22 cellular contexts compared by ENCODE assay signal in genomic region chr14:71212683-71213107, GRCh38.
A peak's percentile ranks its signal among the peaks of the same experiment; 100 is the strongest.
DNase-seq lines count a peak whose midpoint lies in the region; ATAC-seq, FAIRE-seq and TF ChIP-seq lines count a peak whose summit lies in the region.
"Had no signal": no experiment of that assay in that cellular context is flagged by ENCODE, and none has a peak within 500 bp of the region (broad histone marks: within the 10 kb centered on the region; RNA-seq: fewer than 3 reads in every experiment).

No MANE protein-coding gene starts in this region.

- peaks cover 16% of the 10 kb centered on the region for H3K4me1 Mint-ChIP-seq in stimulated activated naive CD8-positive, alpha-beta T cell treated with anti-CD3 and anti-CD28 coated beads, Interleukin-15, amount 100 ng/mL, for 72 hours
- peaks cover 14% of the 10 kb centered on the region for H3K4me1 Mint-ChIP-seq in nephron
- H3K4me1 Mint-ChIP-seq: CD4-positive, alpha-beta memory T cell; central memory CD8-positive, alpha-beta T cell had no signal

- peaks cover 9 to 15% of the 10 kb centered on the region in 2 donors for H3K9me3 Mint-ChIP-seq in stimulated activated naive CD8-positive, alpha-beta T cell treated with anti-CD3 and anti-CD28 coated beads, Interleukin-15, amount 100 ng/mL, for 72 hours
- peaks cover 10% of the 10 kb centered on the region for H3K9me3 Mint-ChIP-seq in nephron
- H3K9me3 Mint-ChIP-seq: central memory CD8-positive, alpha-beta T cell; effector memory CD8-positive, alpha-beta T cell; immature natural killer cell had no signal

- no peak for ATAC-seq in stimulated activated naive CD8-positive, alpha-beta T cell treated with anti-CD3 and anti-CD28 coated beads, Interleukin-15, amount 100 ng/mL, for 72 hours
- no peak for ATAC-seq in stimulated activated naive CD8-positive, alpha-beta T cell treated with anti-CD3 and anti-CD28 coated beads, Interleukin-15, Interleukin-2, amounts not matched to agents 100 U/mL and 50 U/mL, for 24 hours
- ATAC-seq in psoas muscle, result no peak
- ATAC-seq: activated CD4-positive, CD25-positive, alpha-beta regulatory T cell treated with anti-CD3 and anti-CD28 coated beads, Interleukin-2, amount 50 U/mL, for 24 hours; effector memory CD8-positive, alpha-beta T cell; heart left ventricle had no signal

- no peaks in the 10 kb centered on the region for H3K27me3 Mint-ChIP-seq in stimulated activated naive CD8-positive, alpha-beta T cell treated with anti-CD3 and anti-CD28 coated beads, Interleukin-15, amount 100 ng/mL, for 72 hours
- peaks cover 5% of the 10 kb centered on the region for H3K27me3 Mint-ChIP-seq in nephron (ENCODE audit: low read depth)
- H3K27me3 Mint-ChIP-seq: central memory CD8-positive, alpha-beta T cell had no signal

- 37% methylated on average over 10 of the region's 10 CpGs for WGBS in suprapubic skin
- WGBS in psoas muscle, 3 donors, result 50 to 56% (median 52%) methylated on average over 10 of the region's 10 CpGs

- no peak overlapping the region for H3K4me3 ChIP-seq in choroid plexus epithelial cell (ENCODE audit: low read depth, low read length)
- H3K4me3 ChIP-seq in suprapubic skin, result no peak overlapping the region
- H3K4me3 ChIP-seq in psoas muscle, result no peak overlapping the region
- H3K4me3 ChIP-seq: heart left ventricle, SK-N-MC, skin epidermis had no signal

- no peak for DNase-seq in stimulated activated naive CD8-positive, alpha-beta T cell treated with anti-CD3 and anti-CD28 coated beads, Interleukin-15, amount 100 ng/mL, for 72 hours
- DNase-seq in stimulated activated naive CD8-positive, alpha-beta T cell treated with anti-CD3 and anti-CD28 coated beads, Interleukin-15, Interleukin-2, amounts not matched to agents 100 U/mL and 50 U/mL, for 24 hours, result no peak
- peak; percentile 48 for DNase-seq in choroid plexus epithelial cell (ENCODE audit: low read depth)
- DNase-seq in suprapubic skin (ENCODE audit: low spot score in 2 of 2), result no peak
- DNase-seq in psoas muscle, result no peak
- no peak for DNase-seq in GM19239 (ENCODE audit: insufficient read length, low spot score)
- DNase-seq in NCI-H748 (lab: John Stamatoyannopoulos, UW; ENCODE audit: unreplicated experiment), result no peak
- DNase-seq: CD4-positive, alpha-beta memory T cell; DMS153; effector memory CD8-positive, alpha-beta T cell; HCEC 1CT; heart left ventricle; immature natural killer cell; NCI-H146; stimulated activated CD4-positive, alpha-beta T cell treated with anti-CD3 and anti-CD28 coated beads, Interleukin-2, amount 100 ng/mL, for 48 hours had no signal

- H3K4me3 Mint-ChIP-seq in stimulated activated naive CD8-positive, alpha-beta T cell treated with anti-CD3 and anti-CD28 coated beads, Interleukin-15, amount 100 ng/mL, for 72 hours, result no peak overlapping the region
- H3K4me3 Mint-ChIP-seq in nephron, result no peak overlapping the region
- H3K4me3 Mint-ChIP-seq: CD4-positive, alpha-beta memory T cell; central memory CD8-positive, alpha-beta T cell; effector memory CD8-positive, alpha-beta T cell; immature natural killer cell; T-helper 2 cell treated with Interferon-gamma antibody and Interleukin-4, amounts not matched to agents 5 μg/mL and 100 μg/mL, for 36 hours had no signal

- H3K36me3 ChIP-seq in suprapubic skin (no peaks in the 10 kb centered on the region), psoas muscle (ENCODE audit: insufficient read depth in 1 of 2, low read depth in 1 of 2) (no peaks in the 10 kb centered on the region)
- H3K36me3 ChIP-seq: heart left ventricle had no signal

- TF ChIP-seq EP300 in suprapubic skin (IDR thresholded peaks at IDR 0.05), result no peak

- H3K27ac ChIP-seq in suprapubic skin (no peak overlapping the region), psoas muscle (no peak overlapping the region)
- H3K27ac ChIP-seq: heart left ventricle, SK-N-MC, skin epidermis had no signal

- no peak for FAIRE-seq in GM19239 (lab: Jason Lieb, UNC)

- no peaks in the 10 kb centered on the region for H3K9me3 ChIP-seq in suprapubic skin
- H3K9me3 ChIP-seq in psoas muscle, result no peaks in the 10 kb centered on the region

- no peak for TF ChIP-seq POLR2A in suprapubic skin (IDR thresholded peaks at IDR 0.05)

- H3K27me3 ChIP-seq in suprapubic skin (no peaks in the 10 kb centered on the region), psoas muscle (ENCODE audit: insufficient read depth in 3 of 3, low read length in 2 of 3) (no peaks in the 10 kb centered on the region)
- H3K27me3 ChIP-seq: heart left ventricle had no signal

- TF ChIP-seq CTCF in choroid plexus epithelial cell (conservative IDR thresholded peaks at IDR 0.05; ENCODE audit: low read depth, low read length), result no peak
- TF ChIP-seq CTCF in nephron (IDR thresholded peaks at IDR 0.05; ENCODE audit: unreplicated experiment in 3 of 3), result no peak
- no peak for TF ChIP-seq CTCF in suprapubic skin (IDR thresholded peaks at IDR 0.05)
- no peak for TF ChIP-seq CTCF in psoas muscle (IDR thresholded peaks at IDR 0.05)

- H3K36me3 Mint-ChIP-seq in nephron (ENCODE audit: low read depth), result no peaks in the 10 kb centered on the region
- H3K36me3 Mint-ChIP-seq: immature natural killer cell had no signal

- H3K27ac Mint-ChIP-seq in stimulated activated naive CD8-positive, alpha-beta T cell treated with anti-CD3 and anti-CD28 coated beads, Interleukin-15, amount 100 ng/mL, for 72 hours, result peak overlapping the region; percentile 63 to 75
- H3K27ac Mint-ChIP-seq in nephron, result peak overlapping the region; percentile 13 to 48 (median 14)
- H3K27ac Mint-ChIP-seq: activated T-helper 2 cell treated with anti-CD3 and anti-CD28 coated beads, Interferon-gamma antibody, Interleukin-2, Interleukin-4, amounts not matched to agents 10 μg/mL and 5 μg/mL and 100 μg/mL, durations not matched to agents 14 hours and 24 hours and 36 hours; effector memory CD8-positive, alpha-beta T cell; immature natural killer cell; T-helper 2 cell treated with Interferon-gamma antibody and Interleukin-4, amounts not matched to agents 5 μg/mL and 100 μg/mL, for 36 hours had no signal

- H3K4me1 ChIP-seq in suprapubic skin (no peaks in the 10 kb centered on the region), psoas muscle (no peaks in the 10 kb centered on the region)
- H3K4me1 ChIP-seq: heart left ventricle had no signal

- intact Hi-C loops in psoas muscle (cut with DNase I), result no loop called here
